In genomic region chr12:1471224-1471623, GRCh38 we compare ENCODE assay signal across 22 cellular contexts.
DNase-seq lines count a peak whose midpoint lies in the region; ATAC-seq and TF ChIP-seq lines count a peak whose summit lies in the region.
"Had no signal": no experiment of that assay in that cellular context is flagged by ENCODE, and none has a peak within 500 bp of the region (broad histone marks: within the 10 kb centered on the region; RNA-seq: fewer than 3 reads in every experiment).

No MANE protein-coding gene starts in this region.

- no peak for TF ChIP-seq POLR2A in sigmoid colon (IDR thresholded peaks at IDR 0.05)

- no peak for TF ChIP-seq EP300 in sigmoid colon (IDR thresholded peaks at IDR 0.05)

- H3K27me3 Mint-ChIP-seq in effector memory CD8-positive, alpha-beta T cell: no peaks in the 10 kb centered on the region

- no peaks in the 10 kb centered on the region for H3K36me3 Mint-ChIP-seq in effector memory CD8-positive, alpha-beta T cell (ENCODE audit: insufficient read depth)

- CTCF ChIA-PET in Panc1 (lab: Charles Lee): no interaction called here

- no TSS peak for BruUV-seq in Panc1 (replicated peaks; lab: Mats Ljungman, UMichigan)

- H3K27ac ChIP-seq in Panc1 (ENCODE audit: low read length): peak overlapping the region; percentile 57
- no peak overlapping the region for H3K27ac ChIP-seq in sigmoid colon
- H3K27ac ChIP-seq: 22Rv1 had no signal

- peaks cover 29% of the 10 kb centered on the region for H3K4me1 ChIP-seq in Panc1 (ENCODE audit: control insufficient read depth, insufficient read depth, low read length)
- peaks cover 0 to 42% (median 28%) of the 10 kb centered on the region in 4 donors for H3K4me1 ChIP-seq in sigmoid colon

- H3K9me3 Mint-ChIP-seq in effector memory CD8-positive, alpha-beta T cell: no peaks in the 10 kb centered on the region
- H3K9me3 Mint-ChIP-seq: CD8-positive, alpha-beta T cell had no signal

- H3K9me3 ChIP-seq in Panc1 (ENCODE audit: control insufficient read depth, insufficient read depth, low read depth, low read length): no peaks in the 10 kb centered on the region
- H3K9me3 ChIP-seq in sigmoid colon: no peaks in the 10 kb centered on the region

- TF ChIP-seq CTCF in Panc1 (IDR thresholded peaks at IDR 0.05): no peak
- TF ChIP-seq CTCF in sigmoid colon (IDR thresholded peaks at IDR 0.05): no peak

- no peak overlapping the region for H3K4me3 Mint-ChIP-seq in effector memory CD8-positive, alpha-beta T cell
- H3K4me3 Mint-ChIP-seq: CD8-positive, alpha-beta T cell had no signal

- no peaks in the 10 kb centered on the region for H3K36me3 ChIP-seq in Panc1 (ENCODE audit: control insufficient read depth, insufficient read depth, low read length)
- H3K36me3 ChIP-seq in sigmoid colon: no peaks in the 10 kb centered on the region

- DNase-seq in NCI-H510A treated with DMSO at 0.1 percent for 48 hours (lab: John Stamatoyannopoulos, UW) (peak; percentile 70), NCI-H510A (lab: John Stamatoyannopoulos, UW) (no peak), Panc1 (ENCODE audit: low read depth, low spot score) (no peak), COLO829 (ENCODE audit: low spot score) (no peak), T1000 (lab: John Stamatoyannopoulos, UW) (no peak), sigmoid colon (no peak)
- DNase-seq in effector memory CD8-positive, alpha-beta T cell: no peak
- DNase-seq in stimulated activated CD4-positive, alpha-beta T cell treated with anti-CD3 and anti-CD28 coated beads, Interleukin-15, amount 100 ng/mL, for 24 hours: no peak
- DNase-seq: C1 segment of cervical spinal cord; CD8-positive, alpha-beta T cell; GDM1; GOT3; Karpas-422; MV-4-11; NCI-H1436; NCI-H187 treated with DMSO at 0.1 percent for 48 hours; NCI-H2227 treated with DMSO at 0.1 percent for 48 hours; NCI-H524 treated with DMSO at 0.1 percent for 48 hours; NCI-H82 had no signal

- H3K4me1 Mint-ChIP-seq in effector memory CD8-positive, alpha-beta T cell (ENCODE audit: low read depth in 2 of 2): peaks cover 5 to 6% of the 10 kb centered on the region in 2 donors

- in situ Hi-C loops in Panc1 (cut with HindIII; ENCODE audit: low pct_unique_long_range_greater_than_20kb, low sequenced_read_pairs): no loop called here

- H3K27me3 ChIP-seq in Panc1 (ENCODE audit: control insufficient read depth, insufficient read depth, low read length) (no peaks in the 10 kb centered on the region), sigmoid colon (no peaks in the 10 kb centered on the region)

- H3K4me3 ChIP-seq in Panc1 (ENCODE audit: low read depth in 2 of 2, low read length in 2 of 2) (no peak overlapping the region), sigmoid colon (no peak overlapping the region)

- intact Hi-C loops in Panc1 (cut with micrococcal nuclease; ENCODE audit: unreplicated experiment): no loop called here
- intact Hi-C loops in sigmoid colon (cut with DNase I): no loop called here

- no peak for ATAC-seq in Panc1
- no peak for ATAC-seq in effector memory CD8-positive, alpha-beta T cell (replicated peaks)
- ATAC-seq: CD8-positive, alpha-beta T cell; HCT116; Right ventricle myocardium inferior had no signal

- POLR2A ChIA-PET in Panc1 (lab: Charles Lee): no interaction called here

- H3K27ac Mint-ChIP-seq in effector memory CD8-positive, alpha-beta T cell: peak overlapping the region; percentile 18 to 52
- H3K27ac Mint-ChIP-seq: CD8-positive, alpha-beta T cell had no signal

- WGBS in sigmoid colon, 2 donors: 50 to 75% methylated on average over 6 of the region's 6 CpGs
